16 cellular contexts compared by ENCODE assay signal in genomic region chr2:220466251-220466691, GRCh38.
A peak's percentile ranks its signal among the peaks of the same experiment; 100 is the strongest.
DNase-seq lines count a peak whose midpoint lies in the region; ATAC-seq and TF ChIP-seq lines count a peak whose summit lies in the region.
"Had no signal": no experiment of that assay in that cellular context is flagged by ENCODE, and none has a peak within 500 bp of the region (broad histone marks: within the 10 kb centered on the region; RNA-seq: fewer than 3 reads in every experiment).

No MANE protein-coding gene starts in this region.

- no peaks in the 10 kb centered on the region for H3K79me2 ChIP-seq in smooth muscle cell (ENCODE audit: low read depth)
- H3K79me2 ChIP-seq in osteoblast (ENCODE audit: insufficient read depth, low read length) = no peaks in the 10 kb centered on the region

- TF ChIP-seq CTCF in fibroblast of villous mesenchyme (IDR thresholded peaks at IDR 0.05; ENCODE audit: insufficient read depth, low read depth, low read length) = no peak
- TF ChIP-seq CTCF in smooth muscle cell (IDR thresholded peaks at IDR 0.05; ENCODE audit: borderline replicate concordance, insufficient read depth, poor library complexity, severe bottlenecking) = no peak
- TF ChIP-seq CTCF in osteoblast (IDR thresholded peaks at IDR 0.05; ENCODE audit: extremely low read depth, low read depth, low read length) = no peak

- DNase-seq in GM04504 (ENCODE audit: low read depth) (peak; percentile 42), astrocyte of the hippocampus (ENCODE audit: low read depth, low spot score) (peak; percentile 68), fibroblast of villous mesenchyme (ENCODE audit: low read depth) (peak; percentile 70), smooth muscle cell (lab: John Stamatoyannopoulos, UW; ENCODE audit: unreplicated experiment) (no peak), osteoblast (ENCODE audit: insufficient read length, low spot score, missing footprints) (no peak), DMS53 (lab: John Stamatoyannopoulos, UW) (no peak)
- DNase-seq: DMS153, H9, NCI-H1417, NCI-H1930, NCI-H774, SHP77 had no signal

- peak overlapping the region; percentile 9 for H2AFZ ChIP-seq in smooth muscle cell (ENCODE audit: low read depth)
- H2AFZ ChIP-seq in osteoblast (ENCODE audit: low read length) = no peak overlapping the region

- no peak overlapping the region for H3K27ac ChIP-seq in smooth muscle cell (ENCODE audit: low read depth)
- no peak overlapping the region for H3K27ac ChIP-seq in osteoblast (ENCODE audit: low read depth, low read length)
- H3K27ac ChIP-seq: BLaER1 treated with 17β-estradiol and CSF1 and Interleukin-3, amounts not matched to agents 10 nM and 100 nM had no signal

- no peaks in the 10 kb centered on the region for H3K27me3 ChIP-seq in smooth muscle cell (ENCODE audit: low read depth)
- H3K27me3 ChIP-seq in osteoblast (ENCODE audit: insufficient read depth, low read length) = no peaks in the 10 kb centered on the region
- H3K27me3 ChIP-seq: BLaER1 treated with 17β-estradiol and CSF1 and Interleukin-3, amounts not matched to agents 10 nM and 100 nM had no signal

- H3K36me3 ChIP-seq in smooth muscle cell (ENCODE audit: low read depth) (no peaks in the 10 kb centered on the region), osteoblast (ENCODE audit: insufficient read depth, low read length) (no peaks in the 10 kb centered on the region)
- H3K36me3 ChIP-seq: BLaER1 treated with 17β-estradiol and CSF1 and Interleukin-3, amounts not matched to agents 10 nM and 100 nM had no signal

- H3K4me3 ChIP-seq in fibroblast of villous mesenchyme (ENCODE audit: low read depth, low read length) = no peak overlapping the region
- no peak overlapping the region for H3K4me3 ChIP-seq in smooth muscle cell
- no peak overlapping the region for H3K4me3 ChIP-seq in osteoblast (ENCODE audit: insufficient read depth, low read length)
- H3K4me3 ChIP-seq: BLaER1 treated with 17β-estradiol and CSF1 and Interleukin-3, amounts not matched to agents 10 nM and 100 nM; GM12878 had no signal

- H4K20me1 ChIP-seq in smooth muscle cell (ENCODE audit: low read depth) (no peaks in the 10 kb centered on the region), osteoblast (ENCODE audit: insufficient read depth, low read length) (no peaks in the 10 kb centered on the region)
- H4K20me1 ChIP-seq: BLaER1 treated with 17β-estradiol and CSF1 and Interleukin-3, amounts not matched to agents 10 nM and 100 nM had no signal

- no peaks in the 10 kb centered on the region for H3F3A ChIP-seq in smooth muscle cell (ENCODE audit: low read depth)

- WGBS in smooth muscle cell (ENCODE audit: low lambda C conversion rate) = 27% methylated on average over 2 of the region's 2 CpGs

- H3K9me3 ChIP-seq in smooth muscle cell (replicated peaks; ENCODE audit: low read depth) = no peaks in the 10 kb centered on the region
- no peaks in the 10 kb centered on the region for H3K9me3 ChIP-seq in osteoblast (ENCODE audit: low read depth, low read length)
- H3K9me3 ChIP-seq: BLaER1 treated with 17β-estradiol and CSF1 and Interleukin-3, amounts not matched to agents 10 nM and 100 nM had no signal

- H3K4me2 ChIP-seq in smooth muscle cell (no peak overlapping the region), osteoblast (ENCODE audit: insufficient read depth, low read length) (no peak overlapping the region)
- H3K4me2 ChIP-seq: BLaER1 treated with 17β-estradiol and CSF1 and Interleukin-3, amounts not matched to agents 10 nM and 100 nM had no signal

- no peaks in the 10 kb centered on the region for H3K4me1 ChIP-seq in smooth muscle cell (ENCODE audit: low read depth)
- no peaks in the 10 kb centered on the region for H3K4me1 ChIP-seq in osteoblast (ENCODE audit: insufficient read depth, low read length)
- H3K4me1 ChIP-seq: BLaER1 treated with 17β-estradiol and CSF1 and Interleukin-3, amounts not matched to agents 10 nM and 100 nM had no signal

- ATAC-seq in HG03460 (IDR thresholded peaks at IDR 0.05; ENCODE audit: unreplicated experiment) = no peak
- ATAC-seq: GM12878, Panc1 had no signal

- no peak overlapping the region for H3K9ac ChIP-seq in smooth muscle cell (ENCODE audit: low read depth)
- H3K9ac ChIP-seq: BLaER1 treated with 17β-estradiol and CSF1 and Interleukin-3, amounts not matched to agents 10 nM and 100 nM had no signal

Comparison
In these comparisons a context has a peak if more than half of its experiments do, and no peak if none do; other contexts are left out.
1. DNase-seq: peak in GM04504 (single experiment), astrocyte of the hippocampus (single experiment) and fibroblast of villous mesenchyme (single experiment); none in smooth muscle cell (single experiment), osteoblast (single experiment) and DMS53 (single experiment).